Comparison of ENCODE assay signal across 22 cellular contexts in the genomic region with DNA sequence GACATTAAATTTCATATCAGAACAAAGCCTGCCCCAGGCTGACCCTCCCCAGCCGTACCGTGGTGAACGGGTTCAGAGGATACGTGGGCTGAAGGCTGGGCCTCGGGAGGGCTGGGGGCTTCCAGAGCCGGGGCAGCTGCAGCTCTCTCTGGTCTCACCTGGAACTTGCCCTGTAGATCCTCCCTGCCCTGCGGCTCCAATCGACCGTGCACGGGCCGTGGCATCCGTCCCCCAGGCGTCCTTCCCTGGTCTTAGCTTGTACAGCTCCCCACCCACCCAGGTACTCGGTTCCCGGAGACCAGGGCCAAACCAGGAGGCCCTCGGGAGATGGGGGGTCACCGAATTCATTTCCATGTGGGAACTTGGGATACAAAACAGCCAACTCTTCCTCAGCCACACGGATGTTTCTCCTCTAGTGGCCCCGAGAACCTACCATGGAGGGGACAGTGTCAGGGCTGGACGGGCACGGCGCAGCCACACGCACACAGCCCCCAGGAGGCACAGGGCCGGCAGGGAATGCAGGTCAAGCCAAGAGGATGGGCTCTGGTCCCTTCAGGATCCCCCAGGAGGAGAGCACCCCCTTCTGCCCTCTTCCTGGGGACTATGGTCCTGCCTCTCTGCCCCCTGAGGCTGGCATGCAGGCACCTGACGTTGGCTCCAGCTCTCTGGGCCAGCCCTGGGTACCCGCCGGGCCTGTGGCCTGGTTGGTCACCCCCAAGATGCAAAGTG. TPM values are rescaled to one million over a fixed set of nuclear protein-coding genes. Genes with fewer than 3 reads are reported as not detected.
DNase-seq lines count a peak whose midpoint lies in the region; ATAC-seq, FAIRE-seq and TF ChIP-seq lines count a peak whose summit lies in the region.
"Had no signal": no experiment of that assay in that cellular context is flagged by ENCODE, and none has a peak within 500 bp of the region (broad histone marks: within the 10 kb centered on the region; RNA-seq: fewer than 3 reads in every experiment).

No MANE protein-coding gene starts in this region.

- H3K18ac ChIP-seq in H1 (ENCODE audit: extremely low read depth, low read length), result no peak overlapping the region

- no peak overlapping the region for H3K4me3 ChIP-seq in H1 (ENCODE audit: extremely low read depth in 1 of 4, insufficient read depth in 2 of 4, low read depth in 3 of 4, low read length in 4 of 4)
- H3K4me3 ChIP-seq: SJCRH30 had no signal

- H3K9me3 Mint-ChIP-seq in activated naive CD4-positive, alpha-beta T cell treated with anti-CD3 and anti-CD28 coated beads, Interleukin-2, amount 50 U/mL, for 24 hours, result no peaks in the 10 kb centered on the region

- H3K27me3 ChIP-seq in H1 (replicated peaks in 1 of 4; ENCODE audit: control insufficient read depth in 3 of 4, extremely low read depth in 1 of 4, insufficient read depth in 3 of 4, low read length in 3 of 4), result no peaks in the 10 kb centered on the region; a peak in 1 of 7 replicates

- no peak for TF ChIP-seq EP300 in H1 (IDR thresholded peaks at IDR 0.05; ENCODE audit: borderline replicate concordance in 1 of 2, low read depth in 2 of 2, low read length in 2 of 2)

- no peak overlapping the region for H4K91ac ChIP-seq in H1 (replicated peaks; ENCODE audit: insufficient read length, low read length)

- peak overlapping the region; percentile 44 for H3K4me3 Mint-ChIP-seq in activated naive CD4-positive, alpha-beta T cell treated with anti-CD3 and anti-CD28 coated beads, Interleukin-2, amount 50 U/mL, for 24 hours
- peak overlapping the region; percentile 31 for H3K4me3 Mint-ChIP-seq in T-helper 17 cell

- H3K56ac ChIP-seq in H1 (replicated peaks; ENCODE audit: insufficient read length, low read depth, low read length), result no peak overlapping the region

- H3K4me1 ChIP-seq in H1 (replicated peaks in 1 of 4; ENCODE audit: control insufficient read depth in 3 of 4, insufficient read depth in 4 of 4, low read length in 3 of 4), result peaks cover 0 to 12% (median 2%) of the 10 kb centered on the region in 4 experiments; a peak in 4 of 7 replicates

- H3K9me3 ChIP-seq in T-helper 17 cell (ENCODE audit: control insufficient read depth, low read length, poor library complexity, severe bottlenecking) (no peaks in the 10 kb centered on the region), H1 (ENCODE audit: insufficient read depth in 2 of 2, low read depth in 1 of 2, low read length in 1 of 2) (peaks cover 0 to 9% of the 10 kb centered on the region in 2 experiments; a peak in 2 of 4 replicates)
- H3K9me3 ChIP-seq: SJCRH30 had no signal

- peaks cover under 1 to 19% of the 10 kb centered on the region in 2 experiments; a peak in 3 of 4 replicates for H3K79me2 ChIP-seq in H1 (ENCODE audit: control insufficient read depth in 1 of 2, insufficient read depth in 2 of 2, low read length in 2 of 2)

- POLR2A ChIA-PET in H1 (lab: Charles Lee; ENCODE audit: partially characterized antibody), result interaction anchor here (1.0 kb wide), 1 partner anchor 15 kb away, joined by 3 read pairs; no protein-coding TSS in a partner anchor

- peaks cover 2 to 13% of the 10 kb centered on the region in 2 experiments for H4K20me1 ChIP-seq in H1 (replicated peaks in 1 of 2; ENCODE audit: control insufficient read depth in 1 of 2, insufficient read depth in 2 of 2, low read length in 2 of 2)

- no peak for FAIRE-seq in GM12891 (lab: Jason Lieb, UNC)
- no peak for FAIRE-seq in H1 (lab: Jason Lieb, UNC)

- H3K36me3 ChIP-seq in H1 (ENCODE audit: control insufficient read depth in 2 of 4, insufficient read depth in 4 of 4, low read length in 3 of 4), result peaks cover 0 to 8% (median 0%) of the 10 kb centered on the region in 4 experiments; a peak in 1 of 8 replicates
- H3K36me3 ChIP-seq: SJCRH30 had no signal

- H3K36me3 Mint-ChIP-seq in activated naive CD4-positive, alpha-beta T cell treated with anti-CD3 and anti-CD28 coated beads, Interleukin-2, amount 50 U/mL, for 24 hours, result peaks cover 7% of the 10 kb centered on the region
- H3K36me3 Mint-ChIP-seq in T-helper 17 cell (ENCODE audit: low read depth), result peaks cover 2% of the 10 kb centered on the region

- no peak overlapping the region for H2BK15ac ChIP-seq in H1 (ENCODE audit: low read length)

- no peak overlapping the region for H3K9ac ChIP-seq in H1 (replicated peaks in 1 of 4; ENCODE audit: extremely low read depth in 1 of 4, low read depth in 3 of 4, low read length in 3 of 4)

- no peak overlapping the region for H4K5ac ChIP-seq in H1 (ENCODE audit: insufficient read length, low read depth, low read length)

- H3K14ac ChIP-seq in H1 (ENCODE audit: insufficient read length), result no peak overlapping the region

- no peak overlapping the region for H2BK5ac ChIP-seq in H1 (ENCODE audit: low read depth, low read length)

- H3K79me1 ChIP-seq in H1 (ENCODE audit: low read depth, low read length), result peaks cover 19% of the 10 kb centered on the region

- H2BK20ac ChIP-seq in H1 (ENCODE audit: low read length), result no peak overlapping the region

- no peak for DNase-seq in activated naive CD4-positive, alpha-beta T cell treated with Interleukin-2 at 50 U/mL for 16 hours
- DNase-seq in GM12891 (ENCODE audit: insufficient read length, low spot score) (no peak), T-helper 17 cell (no peak), H1 (ENCODE audit: low read depth in 1 of 2, low spot score in 2 of 2) (no peak), ecto neural progenitor cell (ENCODE audit: low spot score) (no peak), NCI-H1105 (lab: John Stamatoyannopoulos, UW) (no peak)
- DNase-seq: 8988T; DMS53; GOT3; HFFc6; Karpas-422; MM.1S; NCI-H1092 treated with DMSO at 0.1 percent for 48 hours; NCI-H1694 treated with DMSO at 0.1 percent for 48 hours; NCI-H226; NCI-H526 treated with DMSO at 0.1 percent for 48 hours; NK-92 treated with Interleukin-12 subunit alpha and Interleukin-12 subunit beta, amount 100 ng/mL, for 24 hours; RPMI8226; SJCRH30 had no signal

- TF ChIP-seq CTCF in H1 (IDR thresholded peaks at IDR 0.05; ENCODE audit: control extremely low read depth in 1 of 3, insufficient read depth in 1 of 3, low read depth in 1 of 3, low read length in 3 of 3), result no peak

- CTCF ChIA-PET in H1 (lab: Charles Lee; ENCODE audit: partially characterized antibody), result interaction anchor here (0.6 to 0.9 kb wide), 3 partner anchors 28 to 113 kb away, joined by 3 to 4 read pairs (median 4); no protein-coding TSS in a partner anchor

- no peak overlapping the region for H2AFZ ChIP-seq in H1 (ENCODE audit: low read length)

- H3K27ac Mint-ChIP-seq in activated naive CD4-positive, alpha-beta T cell treated with anti-CD3 and anti-CD28 coated beads, Interleukin-2, amount 50 U/mL, for 24 hours, result peak overlapping the region; percentile 35
- peak overlapping the region; percentile 79 for H3K27ac Mint-ChIP-seq in T-helper 17 cell
- H3K27ac Mint-ChIP-seq: HFFc6 had no signal

- H3K23ac ChIP-seq in H1 (ENCODE audit: insufficient read length), result no peak overlapping the region

- peaks cover 7% of the 10 kb centered on the region for H3K23me2 ChIP-seq in H1 (ENCODE audit: low read depth, low read length)

- peaks cover 21% of the 10 kb centered on the region for H3K4me1 Mint-ChIP-seq in activated naive CD4-positive, alpha-beta T cell treated with anti-CD3 and anti-CD28 coated beads, Interleukin-2, amount 50 U/mL, for 24 hours
- H3K4me1 Mint-ChIP-seq in T-helper 17 cell, result peaks cover 17% of the 10 kb centered on the region

- TF ChIP-seq POLR2A in GM12891 (IDR thresholded peaks at IDR 0.05; ENCODE audit: low read depth, low read length), result no peak
- no peak for TF ChIP-seq POLR2A in H1 (IDR thresholded peaks at IDR 0.05; ENCODE audit: control extremely low read depth in 1 of 2, low read depth in 2 of 2, low read length in 2 of 2)

- WGBS in H1 (ENCODE audit: extremely low coverage in 1 of 2, insufficient coverage in 1 of 2, insufficient read length in 1 of 2, insufficient replicate concordance in 2 of 2, low coverage in 1 of 2, low lambda C conversion rate in 2 of 2, missing lambda C conversion rate in 1 of 2), 2 experiments, result 92% methylated on average over 22 of the region's 27 CpGs; no CpG with 5 or more reads in 1 of the 2 experiments

- no peak overlapping the region for H3K4me2 ChIP-seq in H1 (ENCODE audit: insufficient read depth in 1 of 2, low read depth in 2 of 2, low read length in 2 of 2)

- H3K27me3 Mint-ChIP-seq in activated naive CD4-positive, alpha-beta T cell treated with anti-CD3 and anti-CD28 coated beads, Interleukin-2, amount 50 U/mL, for 24 hours, result no peaks in the 10 kb centered on the region
- no peaks in the 10 kb centered on the region for H3K27me3 Mint-ChIP-seq in T-helper 17 cell

- H2BK120ac ChIP-seq in H1 (replicated peaks; ENCODE audit: low read depth, low read length), result no peak overlapping the region

- H4K8ac ChIP-seq in H1 (ENCODE audit: extremely low read depth, insufficient read depth, low read length), result peak overlapping the region; percentile 19; the same call in 1 of the 2 replicates

- no peak overlapping the region for H2BK12ac ChIP-seq in H1 (ENCODE audit: low read depth, low read length)

- no peak for TF ChIP-seq RAD21 in H1 (IDR thresholded peaks at IDR 0.05 in 1 of 2, conservative IDR thresholded peaks at IDR 0.05 in 1 of 2; ENCODE audit: low read depth in 2 of 2, low read length in 2 of 2)

- ATAC-seq in T-helper 17 cell (no peak), GM18519 (IDR thresholded peaks at IDR 0.05; ENCODE audit: low FRiP score, unreplicated experiment) (no peak)

- H2AK5ac ChIP-seq in H1 (ENCODE audit: low read depth, low read length), result no peak overlapping the region

- H3K27ac ChIP-seq in H1 (ENCODE audit: low read depth, low read length), result no peak overlapping the region
- H3K27ac ChIP-seq: SJCRH30 had no signal

- no peak overlapping the region for H3K4ac ChIP-seq in H1 (replicated peaks; ENCODE audit: insufficient read length, low read depth, low read length)

RNA-seq across cellular contexts. Expression of gene B3GALT6, which starts 3.1 kb away (rescaled TPM):
- polyA plus RNA-seq in GM12891 (2012; ENCODE audit: low read depth, missing spikeins), result 5.0 TPM
- total RNA-seq in T-helper 17 cell, result 1 to 10 TPM; 8.4 to 9.4 TPM
- 18.2 and 18.4 TPM in 2 replicates for total RNA-seq in H1 (2021; fragmentation: NEBNext Ultra II Directional; extraction: Animal tissue kit (Norgen Biotek cat#: 25700))
- 20.4 and 23.1 TPM in 2 replicates for polyA plus RNA-seq in H1 (2011; rRNA removed)
- 15.3 TPM for polyA plus RNA-seq in H1 (2011; cell fraction: cytosol; rRNA removed)
- 17.2 TPM for polyA plus RNA-seq in H1 (2011; cell fraction: nucleus; rRNA removed)
- polyA plus RNA-seq in H1 (2012, experiment 1 of 2), result 10.3 to 13.2 TPM (median 12.4 TPM) in 4 replicates
- 14.7 TPM for polyA plus RNA-seq in H1 (2012, experiment 2 of 2)
- 14.0 TPM for polyA plus RNA-seq in H1 (2013, experiment 1 of 2)
- polyA plus RNA-seq in H1 (2013, experiment 2 of 2), result 13.4 TPM
- 3.6 and 5.1 TPM in 2 replicates for polyA minus RNA-seq in H1 (2011; rRNA and poly(A)+ RNA removed)
- polyA minus RNA-seq in H1 (2011; cell fraction: cytosol; rRNA and poly(A)+ RNA removed), result 11.4 TPM
- 18.1 TPM for polyA minus RNA-seq in H1 (2011; cell fraction: nucleus; rRNA and poly(A)+ RNA removed)

RNA-seq across cellular contexts. Expression of gene SDF4, which starts 3.4 kb away (rescaled TPM):
- polyA plus RNA-seq in GM12891 (2012; ENCODE audit: low read depth, missing spikeins), result 46.8 TPM
- total RNA-seq in T-helper 17 cell, result 100 to 1,000 TPM; 129 to 146 TPM
- 72.2 and 75.6 TPM in 2 replicates for total RNA-seq in H1 (2021; fragmentation: NEBNext Ultra II Directional; extraction: Animal tissue kit (Norgen Biotek cat#: 25700))
- polyA plus RNA-seq in H1 (2011; rRNA removed), result 45.5 and 69.8 TPM in 2 replicates
- 62.5 TPM for polyA plus RNA-seq in H1 (2011; cell fraction: cytosol; rRNA removed)
- polyA plus RNA-seq in H1 (2011; cell fraction: nucleus; rRNA removed), result 89.3 TPM
- 63.1 to 79.8 TPM (median 77.9 TPM) in 4 replicates for polyA plus RNA-seq in H1 (2012, experiment 1 of 2)
- polyA plus RNA-seq in H1 (2012, experiment 2 of 2), result 55.0 TPM
- polyA plus RNA-seq in H1 (2013, experiment 1 of 2), result 110 TPM
- polyA plus RNA-seq in H1 (2013, experiment 2 of 2), result 117 TPM
- polyA minus RNA-seq in H1 (2011; rRNA and poly(A)+ RNA removed), result 13.2 and 16.8 TPM in 2 replicates
- polyA minus RNA-seq in H1 (2011; cell fraction: cytosol; rRNA and poly(A)+ RNA removed), result 32.2 TPM
- polyA minus RNA-seq in H1 (2011; cell fraction: nucleus; rRNA and poly(A)+ RNA removed), result 39.2 TPM

RNA-seq across cellular contexts. Expression of gene C1QTNF12, which starts 11.3 kb away (rescaled TPM):
- 0.81 TPM for polyA plus RNA-seq in GM12891 (2012; ENCODE audit: low read depth, missing spikeins)
- 1 to 10 TPM in 1 of 2 donors, under 1 TPM in 1; 0.91 to 2.0 TPM for total RNA-seq in T-helper 17 cell
- total RNA-seq in H1 (2021; fragmentation: NEBNext Ultra II Directional; extraction: Animal tissue kit (Norgen Biotek cat#: 25700)), result 3.7 and 4.9 TPM in 2 replicates
- polyA plus RNA-seq in H1 (2011; rRNA removed), result 2.1 and 4.8 TPM in 2 replicates
- 1.6 TPM for polyA plus RNA-seq in H1 (2011; cell fraction: cytosol; rRNA removed)
- 19.7 TPM for polyA plus RNA-seq in H1 (2011; cell fraction: nucleus; rRNA removed)
- 2.3 to 5.1 TPM (median 3.6 TPM) in 4 replicates for polyA plus RNA-seq in H1 (2012, experiment 1 of 2)
- 2.6 TPM for polyA plus RNA-seq in H1 (2012, experiment 2 of 2)
- polyA plus RNA-seq in H1 (2013, experiment 1 of 2), result 3.7 TPM
- 3.6 TPM for polyA plus RNA-seq in H1 (2013, experiment 2 of 2)
- polyA minus RNA-seq in H1 (2011; rRNA and poly(A)+ RNA removed), result not detected in 2 replicates
- polyA minus RNA-seq in H1 (2011; cell fraction: cytosol; rRNA and poly(A)+ RNA removed), result 2.5 TPM
- polyA minus RNA-seq in H1 (2011; cell fraction: nucleus; rRNA and poly(A)+ RNA removed), result 3.3 TPM
- total RNA-seq: SJCRH30 had no signal

RNA-seq across cellular contexts. Expression of gene TNFRSF4, which starts 21.2 kb away (rescaled TPM):
- polyA plus RNA-seq in GM12891 (2012; ENCODE audit: low read depth, missing spikeins), result 13.1 TPM
- 100 to 1,000 TPM in 1 of 2 donors, 10 to 100 TPM in 1; 94.7 to 127 TPM for total RNA-seq in T-helper 17 cell
- not detected in 2 replicates for total RNA-seq in H1 (2021; fragmentation: NEBNext Ultra II Directional; extraction: Animal tissue kit (Norgen Biotek cat#: 25700))
- polyA plus RNA-seq in H1 (2011; rRNA removed), result 0.06 TPM in 1 of 2 replicates, not detected in the other
- polyA plus RNA-seq in H1 (2011; cell fraction: cytosol; rRNA removed), result 0.14 TPM
- polyA plus RNA-seq in H1 (2011; cell fraction: nucleus; rRNA removed), result 0.19 TPM
- polyA plus RNA-seq in H1 (2012, experiment 1 of 2), result not detected in 4 replicates
- polyA plus RNA-seq in H1 (2012, experiment 2 of 2), result not detected
- polyA plus RNA-seq in H1 (2013, experiment 1 of 2), result not detected
- 0.07 TPM for polyA plus RNA-seq in H1 (2013, experiment 2 of 2)
- polyA minus RNA-seq in H1 (2011; rRNA and poly(A)+ RNA removed), result not detected in 2 replicates
- not detected for polyA minus RNA-seq in H1 (2011; cell fraction: cytosol; rRNA and poly(A)+ RNA removed)
- polyA minus RNA-seq in H1 (2011; cell fraction: nucleus; rRNA and poly(A)+ RNA removed), result not detected

RNA-seq across cellular contexts. Expression of gene TNFRSF18, which starts 28.8 kb away (rescaled TPM):
- 13.1 TPM for polyA plus RNA-seq in GM12891 (2012; ENCODE audit: low read depth, missing spikeins)
- total RNA-seq in T-helper 17 cell, result 10 to 100 TPM; 47.9 to 80.4 TPM
- 0.92 and 1.5 TPM in 2 replicates for total RNA-seq in H1 (2021; fragmentation: NEBNext Ultra II Directional; extraction: Animal tissue kit (Norgen Biotek cat#: 25700))
- 2.5 and 2.7 TPM in 2 replicates for polyA plus RNA-seq in H1 (2011; rRNA removed)
- 2.9 TPM for polyA plus RNA-seq in H1 (2011; cell fraction: cytosol; rRNA removed)
- polyA plus RNA-seq in H1 (2011; cell fraction: nucleus; rRNA removed), result 4.8 TPM
- 0.51 to 2.0 TPM (median 1.5 TPM) in 4 replicates for polyA plus RNA-seq in H1 (2012, experiment 1 of 2)
- polyA plus RNA-seq in H1 (2012, experiment 2 of 2), result 1.4 TPM
- 1.4 TPM for polyA plus RNA-seq in H1 (2013, experiment 1 of 2)
- polyA plus RNA-seq in H1 (2013, experiment 2 of 2), result 1.5 TPM
- not detected in 2 replicates for polyA minus RNA-seq in H1 (2011; rRNA and poly(A)+ RNA removed)
- polyA minus RNA-seq in H1 (2011; cell fraction: cytosol; rRNA and poly(A)+ RNA removed), result not detected
- polyA minus RNA-seq in H1 (2011; cell fraction: nucleus; rRNA and poly(A)+ RNA removed), result not detected
- total RNA-seq: HFFc6, OCI-LY7 had no signal
